In the genomic region with DNA sequence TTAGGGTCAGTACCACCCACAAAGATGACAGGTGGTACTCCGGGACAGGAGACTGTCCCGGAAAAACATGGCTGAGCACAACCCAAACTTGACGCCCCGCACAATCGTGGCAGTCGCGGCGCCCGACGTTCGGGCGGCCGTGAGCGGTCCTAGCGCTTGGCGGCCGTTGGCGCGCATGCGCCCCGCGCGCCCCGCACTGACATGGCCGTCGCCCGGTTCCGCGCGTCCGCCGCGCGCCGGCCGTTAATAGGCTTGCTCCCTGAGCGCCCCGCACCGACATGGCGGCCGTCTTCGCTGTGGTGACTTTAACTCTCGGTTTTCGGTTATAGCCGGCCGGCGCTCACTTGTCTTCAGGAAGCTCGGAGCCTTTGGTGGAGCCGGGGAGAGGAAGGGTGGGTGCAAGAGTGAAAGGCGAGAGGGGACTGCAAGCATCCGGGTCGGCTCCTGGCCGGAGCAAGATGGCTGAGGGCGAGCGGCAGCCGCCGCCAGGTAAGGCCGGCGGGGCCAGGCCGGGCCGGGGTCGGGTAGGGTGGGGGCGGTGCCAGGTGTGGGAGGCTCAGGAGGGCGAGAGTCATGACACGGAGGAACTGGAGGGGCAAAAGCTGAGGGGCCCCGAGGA, we compare ENCODE assay signal across 1 cellular context.
TF ChIP-seq lines count a peak whose summit lies in the region.

PTPA (plus strand) TSS at position 273 of the 619 bp plus-strand sequence; CDS start at position 459, 186 bp downstream.

TF ChIP-seq in GM12878, 131 proteins besides CTCF, POLR2A, EP300 and RAD21 (continued from another document):
- TF ChIP-seq, protein P1, sequence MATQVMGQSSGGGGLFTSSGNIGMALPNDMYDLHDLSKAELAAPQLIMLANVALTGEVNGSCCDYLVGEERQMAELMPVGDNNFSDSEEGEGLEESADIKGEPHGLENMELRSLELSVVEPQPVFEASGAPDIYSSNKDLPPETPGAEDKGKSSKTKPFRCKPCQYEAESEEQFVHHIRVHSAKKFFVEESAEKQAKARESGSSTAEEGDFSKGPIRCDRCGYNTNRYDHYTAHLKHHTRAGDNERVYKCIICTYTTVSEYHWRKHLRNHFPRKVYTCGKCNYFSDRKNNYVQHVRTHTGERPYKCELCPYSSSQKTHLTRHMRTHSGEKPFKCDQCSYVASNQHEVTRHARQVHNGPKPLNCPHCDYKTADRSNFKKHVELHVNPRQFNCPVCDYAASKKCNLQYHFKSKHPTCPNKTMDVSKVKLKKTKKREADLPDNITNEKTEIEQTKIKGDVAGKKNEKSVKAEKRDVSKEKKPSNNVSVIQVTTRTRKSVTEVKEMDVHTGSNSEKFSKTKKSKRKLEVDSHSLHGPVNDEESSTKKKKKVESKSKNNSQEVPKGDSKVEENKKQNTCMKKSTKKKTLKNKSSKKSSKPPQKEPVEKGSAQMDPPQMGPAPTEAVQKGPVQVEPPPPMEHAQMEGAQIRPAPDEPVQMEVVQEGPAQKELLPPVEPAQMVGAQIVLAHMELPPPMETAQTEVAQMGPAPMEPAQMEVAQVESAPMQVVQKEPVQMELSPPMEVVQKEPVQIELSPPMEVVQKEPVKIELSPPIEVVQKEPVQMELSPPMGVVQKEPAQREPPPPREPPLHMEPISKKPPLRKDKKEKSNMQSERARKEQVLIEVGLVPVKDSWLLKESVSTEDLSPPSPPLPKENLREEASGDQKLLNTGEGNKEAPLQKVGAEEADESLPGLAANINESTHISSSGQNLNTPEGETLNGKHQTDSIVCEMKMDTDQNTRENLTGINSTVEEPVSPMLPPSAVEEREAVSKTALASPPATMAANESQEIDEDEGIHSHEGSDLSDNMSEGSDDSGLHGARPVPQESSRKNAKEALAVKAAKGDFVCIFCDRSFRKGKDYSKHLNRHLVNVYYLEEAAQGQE (IDR thresholded peaks at IDR 0.05; ENCODE audit: low read depth, low read length), result no peak
- TF ChIP-seq NR2F1 (conservative IDR thresholded peaks at IDR 0.05) (peak; percentile 31), YBX1 (IDR thresholded peaks at IDR 0.05) (no peak), NR2C1 (IDR thresholded peaks at IDR 0.05) (peak; percentile 80), RELA (IDR thresholded peaks at IDR 0.05; ENCODE audit: borderline replicate concordance, partially characterized antibody) (no peak), BRCA1 (IDR thresholded peaks at IDR 0.05; ENCODE audit: low read depth, low read length) (no peak), NR2C2 (IDR thresholded peaks at IDR 0.05; ENCODE audit: borderline replicate concordance, control insufficient read depth, insufficient read length, low read depth) (no peak), RBBP5 (conservative IDR thresholded peaks at IDR 0.05) (no peak), PAX5 (IDR thresholded peaks at IDR 0.05; ENCODE audit: borderline replicate concordance, low read depth, low read length) (no peak), HCFC1 (IDR thresholded peaks at IDR 0.05; ENCODE audit: low read length) (peak; percentile 82), CREB1 (IDR thresholded peaks at IDR 0.05; ENCODE audit: low read depth) (no peak; the same call in 1 of the 2 replicates), ZNF687 (IDR thresholded peaks at IDR 0.05) (peak; percentile 53; the same call in 1 of the 2 replicates), E2F8 (IDR thresholded peaks at IDR 0.05; ENCODE audit: low read depth, partially characterized antibody) (no peak), YY1 (IDR thresholded peaks at IDR 0.05; ENCODE audit: low read depth, low read length) (peak; percentile 99), MYB (IDR thresholded peaks at IDR 0.05; ENCODE audit: borderline replicate concordance, low read depth, low read length) (peak; percentile 92), HDAC6 (IDR thresholded peaks at IDR 0.05; ENCODE audit: unreplicated experiment) (no peak), MTA3 (IDR thresholded peaks at IDR 0.05; ENCODE audit: borderline replicate concordance, low read length) (no peak), TAF1 (IDR thresholded peaks at IDR 0.05; ENCODE audit: borderline replicate concordance, low read depth, low read length) (peak; percentile 65; the same call in 1 of the 2 replicates), POU2F2 (IDR thresholded peaks at IDR 0.05; ENCODE audit: borderline replicate concordance, low read depth, low read length) (no peak)
- TF ChIP-seq, protein P2, sequence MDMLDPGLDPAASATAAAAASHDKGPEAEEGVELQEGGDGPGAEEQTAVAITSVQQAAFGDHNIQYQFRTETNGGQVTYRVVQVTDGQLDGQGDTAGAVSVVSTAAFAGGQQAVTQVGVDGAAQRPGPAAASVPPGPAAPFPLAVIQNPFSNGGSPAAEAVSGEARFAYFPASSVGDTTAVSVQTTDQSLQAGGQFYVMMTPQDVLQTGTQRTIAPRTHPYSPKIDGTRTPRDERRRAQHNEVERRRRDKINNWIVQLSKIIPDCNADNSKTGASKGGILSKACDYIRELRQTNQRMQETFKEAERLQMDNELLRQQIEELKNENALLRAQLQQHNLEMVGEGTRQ (IDR thresholded peaks at IDR 0.05; ENCODE audit: borderline replicate concordance, low read depth, low read length), result no peak
